ENCODE assay signal across 8 cellular contexts in genomic region chr12:30753761-30754382, GRCh38. TPM values are rescaled to one million over a fixed set of nuclear protein-coding genes. Genes with fewer than 3 reads are reported as not detected.
DNase-seq lines count a peak whose midpoint lies in the region; ATAC-seq and TF ChIP-seq lines count a peak whose summit lies in the region.

No MANE protein-coding gene starts in this region.

- H3K4me3 Mint-ChIP-seq in activated T-helper 2 cell treated with anti-CD3 and anti-CD28 coated beads, Interferon-gamma antibody, Interleukin-2, Interleukin-4, amounts not matched to agents 10 μg/mL and 5 μg/mL and 100 μg/mL, durations not matched to agents 14 hours and 24 hours and 36 hours (ENCODE audit: low read depth): peak overlapping the region; percentile 88

- H3K36me3 Mint-ChIP-seq in activated T-helper 2 cell treated with anti-CD3 and anti-CD28 coated beads, Interferon-gamma antibody, Interleukin-2, Interleukin-4, amounts not matched to agents 10 μg/mL and 5 μg/mL and 100 μg/mL, durations not matched to agents 14 hours and 24 hours and 36 hours (ENCODE audit: low read depth): peaks cover 3% of the 10 kb centered on the region

- H3K9me3 Mint-ChIP-seq in activated T-helper 2 cell treated with anti-CD3 and anti-CD28 coated beads, Interferon-gamma antibody, Interleukin-2, Interleukin-4, amounts not matched to agents 10 μg/mL and 5 μg/mL and 100 μg/mL, durations not matched to agents 14 hours and 24 hours and 36 hours: no peaks in the 10 kb centered on the region

- no peak for TF ChIP-seq POLR2A in spleen (IDR thresholded peaks at IDR 0.05)

- H3K4me1 ChIP-seq in iPS-15b (ENCODE audit: control insufficient read depth, insufficient read depth, low read length): peaks cover 4% of the 10 kb centered on the region
- peaks cover 9 to 38% (median 22%) of the 10 kb centered on the region in 6 donors for H3K4me1 ChIP-seq in spleen

- H3K9ac ChIP-seq in iPS-15b (ENCODE audit: low read depth, low read length): peak overlapping the region; percentile 80

- no peaks in the 10 kb centered on the region for H3K27me3 Mint-ChIP-seq in activated T-helper 2 cell treated with anti-CD3 and anti-CD28 coated beads, Interferon-gamma antibody, Interleukin-2, Interleukin-4, amounts not matched to agents 10 μg/mL and 5 μg/mL and 100 μg/mL, durations not matched to agents 14 hours and 24 hours and 36 hours (ENCODE audit: low read depth)

- H3K27me3 ChIP-seq in iPS-15b (ENCODE audit: control insufficient read depth, insufficient read depth, low read length) (no peaks in the 10 kb centered on the region), spleen (replicated peaks in 1 of 7) (no peaks in the 10 kb centered on the region)

- intact Hi-C loops in activated T-helper 2 cell treated with anti-CD3 and anti-CD28 coated beads, Interferon-gamma antibody, Interleukin-2, Interleukin-4, amounts not matched to agents 10 μg/mL and 5 μg/mL and 100 μg/mL, durations not matched to agents 14 hours and 24 hours and 36 hours (cut with micrococcal nuclease): loop anchor here (1.0 to 10.0 kb wide), 5 partner anchors 41 to 1649 kb away; partner anchors contain the start of genes IPO8 and SINHCAF
- intact Hi-C loops in spleen (cut with DNase I; ENCODE audit: low total_unique reads): no loop called here

- WGBS in spleen, 5 donors: 12 to 19% (median 16%) methylated on average over 18 of the region's 18 CpGs

- H3K4me1 Mint-ChIP-seq in activated T-helper 2 cell treated with anti-CD3 and anti-CD28 coated beads, Interferon-gamma antibody, Interleukin-2, Interleukin-4, amounts not matched to agents 10 μg/mL and 5 μg/mL and 100 μg/mL, durations not matched to agents 14 hours and 24 hours and 36 hours (ENCODE audit: low read depth): peaks cover 37% of the 10 kb centered on the region

- H3K36me3 ChIP-seq in iPS-15b (ENCODE audit: control insufficient read depth, insufficient read depth, low read length) (peaks cover 3% of the 10 kb centered on the region), spleen (no peaks in the 10 kb centered on the region)

- peak overlapping the region; percentile 69 for H3K4me3 ChIP-seq in Jurkat, Clone E6-1 (ENCODE audit: low read length)
- H3K4me3 ChIP-seq in iPS-15b (ENCODE audit: low read depth, low read length) (peak overlapping the region; percentile 93), spleen (peak overlapping the region; percentile 79 to 95 (median 83))

- DNase-seq in EH (ENCODE audit: low read depth) (peak; percentile 46), spleen (no peak), iPS-NIHi7 (ENCODE audit: extremely low spot score) (no peak)
- no peak for DNase-seq in Jurkat, Clone E6-1 (ENCODE audit: low read depth, low spot score)
- no peak for DNase-seq in activated T-helper 2 cell treated with anti-CD3 and anti-CD28 coated beads, Interferon-gamma antibody, Interleukin-2, Interleukin-4, amounts not matched to agents 10 μg/mL and 5 μg/mL and 100 μg/mL, durations not matched to agents 14 hours and 24 hours and 36 hours (ENCODE audit: low spot score)

- H3K27ac ChIP-seq in spleen: peak overlapping the region; percentile 79 to 91 (median 86)

- no peak for TF ChIP-seq CTCF in spleen (IDR thresholded peaks at IDR 0.05 in 8 of 11, conservative IDR thresholded peaks at IDR 0.05 in 3 of 11)

- ATAC-seq in HG03457 (IDR thresholded peaks at IDR 0.05; ENCODE audit: unreplicated experiment) (no peak), HG03025 (IDR thresholded peaks at IDR 0.05; ENCODE audit: low FRiP score, unreplicated experiment) (no peak)

- H3K9me3 ChIP-seq in iPS-15b (ENCODE audit: control insufficient read depth, insufficient read depth, low read length): no peaks in the 10 kb centered on the region
- H3K9me3 ChIP-seq in spleen: no peaks in the 10 kb centered on the region

- peak overlapping the region; percentile 18 for H3K27ac Mint-ChIP-seq in activated T-helper 2 cell treated with anti-CD3 and anti-CD28 coated beads, Interferon-gamma antibody, Interleukin-2, Interleukin-4, amounts not matched to agents 10 μg/mL and 5 μg/mL and 100 μg/mL, durations not matched to agents 14 hours and 24 hours and 36 hours

RNA-seq across cellular contexts. Expression of gene CAPRIN2, which starts 0.9 kb away (rescaled TPM):
- polyA plus RNA-seq in Jurkat, Clone E6-1 (2012; ENCODE audit: insufficient read depth, insufficient read length): 14.6 TPM
- total RNA-seq in activated T-helper 2 cell treated with anti-CD3 and anti-CD28 coated beads, Interferon-gamma antibody, Interleukin-2, Interleukin-4, amounts not matched to agents 10 μg/mL and 5 μg/mL and 100 μg/mL, durations not matched to agents 14 hours and 24 hours and 36 hours: 13.5 and 14.2 TPM in 2 replicates
- 10 to 100 TPM; 20.5 to 54.5 (median 26.8) TPM for total RNA-seq in spleen
- 10 to 100 TPM; 11.4 to 22.9 (median 16.4) TPM for polyA plus RNA-seq in spleen

RNA-seq across cellular contexts. Expression of gene IPO8, which starts 58.2 kb away (rescaled TPM):
- polyA plus RNA-seq in Jurkat, Clone E6-1 (2012; ENCODE audit: insufficient read depth, insufficient read length): 31.2 TPM
- total RNA-seq in activated T-helper 2 cell treated with anti-CD3 and anti-CD28 coated beads, Interferon-gamma antibody, Interleukin-2, Interleukin-4, amounts not matched to agents 10 μg/mL and 5 μg/mL and 100 μg/mL, durations not matched to agents 14 hours and 24 hours and 36 hours: 40.1 and 44.3 TPM in 2 replicates
- 10 to 100 TPM; 44.5 to 68.2 (median 52.6) TPM for total RNA-seq in spleen
- polyA plus RNA-seq in spleen: 10 to 100 TPM in 2 of 3 donors, 1 to 10 TPM in 1; 8.5 to 15.4 (median 10.2) TPM
